1 cellular context compared by ENCODE assay signal in the genomic region with DNA sequence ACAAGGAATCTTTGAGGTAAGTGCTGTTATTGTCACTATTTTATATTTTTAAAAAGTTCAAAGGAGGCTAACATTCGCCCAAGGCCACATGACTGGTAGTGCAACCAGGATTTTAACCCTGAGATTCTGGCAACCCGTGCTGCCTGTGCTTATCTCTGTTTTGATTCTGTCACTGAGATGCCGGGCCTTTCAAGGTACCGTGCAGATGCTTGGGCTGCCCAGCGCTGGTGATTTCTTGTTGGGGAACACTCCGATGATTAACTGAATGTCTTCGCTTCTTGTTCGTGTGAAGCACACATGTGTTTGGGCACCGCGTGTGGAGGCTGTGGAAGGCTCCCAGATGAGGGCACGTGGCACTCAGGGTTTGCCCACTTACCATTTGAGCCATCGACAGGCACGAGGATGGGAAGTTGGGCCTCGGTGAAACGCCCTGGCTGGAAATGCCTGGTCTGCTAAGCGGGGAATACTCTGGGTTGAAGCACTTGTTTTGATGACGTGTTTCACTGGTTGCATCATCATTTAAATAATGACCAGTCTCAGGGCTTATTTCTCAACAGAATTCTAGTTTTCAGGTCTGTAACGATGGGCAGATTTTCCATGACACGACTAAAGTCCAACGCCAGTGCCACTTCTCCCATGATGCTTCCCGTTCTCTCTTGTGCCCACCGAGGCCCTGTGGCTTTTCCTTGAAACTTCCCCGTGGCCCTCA.
TF ChIP-seq lines count a peak whose summit lies in the region.

No MANE protein-coding gene starts in this region.

TF ChIP-seq in H1, 55 proteins besides CTCF, POLR2A, EP300 and RAD21:
- TF ChIP-seq SIRT6 (IDR thresholded peaks at IDR 0.05; ENCODE audit: low read length) (no peak), CBX8 (IDR thresholded peaks at IDR 0.05; ENCODE audit: borderline replicate concordance, low read depth, low read length) (no peak), TAF1 (IDR thresholded peaks at IDR 0.05; ENCODE audit: low read depth, low read length) (no peak)
- TF ChIP-seq, protein P1, sequence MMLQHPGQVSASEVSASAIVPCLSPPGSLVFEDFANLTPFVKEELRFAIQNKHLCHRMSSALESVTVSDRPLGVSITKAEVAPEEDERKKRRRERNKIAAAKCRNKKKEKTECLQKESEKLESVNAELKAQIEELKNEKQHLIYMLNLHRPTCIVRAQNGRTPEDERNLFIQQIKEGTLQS (IDR thresholded peaks at IDR 0.05; ENCODE audit: insufficient read depth, low read depth, low read length), result no peak
